Comparison of ENCODE assay signal across 18 cellular contexts in the genomic region with DNA sequence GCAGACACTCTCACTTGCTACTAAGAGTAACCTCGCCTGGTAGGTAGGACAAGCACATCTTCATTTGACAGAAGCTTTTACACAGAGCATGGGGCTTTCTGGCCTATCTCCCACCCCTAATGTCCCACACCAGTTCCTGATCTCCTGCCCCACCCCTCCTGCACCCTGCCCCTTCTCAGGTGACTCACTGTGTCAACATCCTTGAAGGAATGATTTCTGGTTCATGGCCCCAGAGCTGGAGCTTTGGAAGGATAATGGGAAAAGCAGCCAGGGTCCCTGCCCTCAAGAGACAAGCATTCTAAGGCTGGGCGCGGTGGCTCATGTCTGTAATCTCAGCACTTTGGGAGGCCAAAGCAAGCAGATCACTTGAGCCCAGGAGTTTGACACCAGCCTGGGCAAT. TPM values are rescaled to one million over a fixed set of nuclear protein-coding genes. Genes with fewer than 3 reads are reported as not detected.
DNase-seq lines count a peak whose midpoint lies in the region; ATAC-seq, FAIRE-seq and TF ChIP-seq lines count a peak whose summit lies in the region.
"Had no signal": no experiment of that assay in that cellular context is flagged by ENCODE, and none has a peak within 500 bp of the region (broad histone marks: within the 10 kb centered on the region; RNA-seq: fewer than 3 reads in every experiment).

No MANE protein-coding gene starts in this region.

- H2AFZ ChIP-seq in endothelial cell of umbilical vein (ENCODE audit: low read depth, low read length), result no peak overlapping the region

- dilution Hi-C loops in endothelial cell of umbilical vein (cut with MboI; ENCODE audit: extremely low pct_ligation_motif_present, low sequenced_read_pairs), result no loop called here

- H3K9me3 ChIP-seq in endothelial cell of umbilical vein (replicated peaks; ENCODE audit: control insufficient read depth, insufficient read depth, low read length) (no peaks in the 10 kb centered on the region), mucosa of descending colon (no peaks in the 10 kb centered on the region)
- H3K9me3 ChIP-seq: adrenal gland, BLaER1, thoracic aorta had no signal

- intact Hi-C loops in endothelial cell of umbilical vein (cut with micrococcal nuclease), result no loop called here
- intact Hi-C loops in mucosa of descending colon (cut with DNase I, micrococcal nuclease), result no loop called here
- intact Hi-C loops in activated CD4-positive, alpha-beta memory T cell treated with anti-CD3 and anti-CD28 coated beads for 36 hours (cut with micrococcal nuclease), result no loop called here

- H3K27ac Mint-ChIP-seq in activated CD4-positive, alpha-beta memory T cell treated with anti-CD3 and anti-CD28 coated beads for 36 hours, result no peak overlapping the region
- H3K27ac Mint-ChIP-seq in nephron progenitor cell, result no peak overlapping the region
- no peak overlapping the region for H3K27ac Mint-ChIP-seq in activated CD8-positive, alpha-beta memory T cell treated with anti-CD3 and anti-CD28 coated beads, Interleukin-2, amount 10 ng/mL, durations not matched to agents 7 days and 5 days

- no peak overlapping the region for H3K9ac ChIP-seq in endothelial cell of umbilical vein (replicated peaks; ENCODE audit: extremely low read depth, insufficient read depth, low read length)
- H3K9ac ChIP-seq: BLaER1 had no signal

- no peaks in the 10 kb centered on the region for H4K20me1 ChIP-seq in endothelial cell of umbilical vein (replicated peaks; ENCODE audit: control insufficient read depth, extremely low read depth, insufficient read depth, low read length)
- H4K20me1 ChIP-seq: BLaER1 had no signal

- H3K27ac ChIP-seq in endothelial cell of umbilical vein (ENCODE audit: insufficient read depth, low read depth, low read length), result no peak overlapping the region
- H3K27ac ChIP-seq: adrenal gland, BLaER1, thoracic aorta had no signal

- H3K4me1 Mint-ChIP-seq in activated CD4-positive, alpha-beta memory T cell treated with anti-CD3 and anti-CD28 coated beads for 36 hours (ENCODE audit: low read depth), result no peaks in the 10 kb centered on the region
- peaks cover 62% of the 10 kb centered on the region for H3K4me1 Mint-ChIP-seq in nephron progenitor cell
- H3K4me1 Mint-ChIP-seq in activated CD8-positive, alpha-beta memory T cell treated with anti-CD3 and anti-CD28 coated beads, Interleukin-2, amount 10 ng/mL, durations not matched to agents 7 days and 5 days, result no peaks in the 10 kb centered on the region
- H3K4me1 Mint-ChIP-seq in activated T-cell treated with anti-CD3 and anti-CD28 coated beads, Interleukin-2, amount 50 U/mL, for 4 hours (ENCODE audit: low read depth), result no peaks in the 10 kb centered on the region

- no peaks in the 10 kb centered on the region for H3K27me3 ChIP-seq in endothelial cell of umbilical vein (ENCODE audit: control insufficient read depth in 2 of 2, insufficient read depth in 2 of 2, low read length in 2 of 2)
- H3K27me3 ChIP-seq: adrenal gland, BLaER1 had no signal

- no peaks in the 10 kb centered on the region for H3K27me3 Mint-ChIP-seq in activated CD4-positive, alpha-beta memory T cell treated with anti-CD3 and anti-CD28 coated beads for 36 hours
- H3K27me3 Mint-ChIP-seq in nephron progenitor cell (ENCODE audit: low read depth, poor library complexity), result peaks cover 16% of the 10 kb centered on the region
- H3K27me3 Mint-ChIP-seq in activated CD8-positive, alpha-beta memory T cell treated with anti-CD3 and anti-CD28 coated beads, Interleukin-2, amount 10 ng/mL, durations not matched to agents 7 days and 5 days, result peaks cover 4% of the 10 kb centered on the region
- no peaks in the 10 kb centered on the region for H3K27me3 Mint-ChIP-seq in activated T-cell treated with anti-CD3 and anti-CD28 coated beads, Interleukin-2, amount 50 U/mL, for 4 hours (ENCODE audit: low read depth)

- TF ChIP-seq CTCF in endothelial cell of umbilical vein (IDR thresholded peaks at IDR 0.05; ENCODE audit: extremely low read depth in 1 of 2, insufficient read depth in 1 of 2, low read depth in 1 of 2, low read length in 2 of 2) (no peak), mucosa of descending colon (IDR thresholded peaks at IDR 0.05) (no peak), nephron progenitor cell (IDR thresholded peaks at IDR 0.05) (no peak)

- no peak overlapping the region for H3K4me3 Mint-ChIP-seq in activated CD4-positive, alpha-beta memory T cell treated with anti-CD3 and anti-CD28 coated beads for 36 hours
- no peak overlapping the region for H3K4me3 Mint-ChIP-seq in nephron progenitor cell
- no peak overlapping the region for H3K4me3 Mint-ChIP-seq in activated CD8-positive, alpha-beta memory T cell treated with anti-CD3 and anti-CD28 coated beads, Interleukin-2, amount 10 ng/mL, durations not matched to agents 7 days and 5 days
- H3K4me3 Mint-ChIP-seq in activated T-cell treated with anti-CD3 and anti-CD28 coated beads, Interleukin-2, amount 50 U/mL, for 4 hours, result no peak overlapping the region

- H3K9me3 Mint-ChIP-seq in activated CD4-positive, alpha-beta memory T cell treated with anti-CD3 and anti-CD28 coated beads for 36 hours, result no peaks in the 10 kb centered on the region
- H3K9me3 Mint-ChIP-seq in nephron progenitor cell, result no peaks in the 10 kb centered on the region
- no peaks in the 10 kb centered on the region for H3K9me3 Mint-ChIP-seq in activated CD8-positive, alpha-beta memory T cell treated with anti-CD3 and anti-CD28 coated beads, Interleukin-2, amount 10 ng/mL, durations not matched to agents 7 days and 5 days (ENCODE audit: low read depth)
- H3K9me3 Mint-ChIP-seq in activated T-cell treated with anti-CD3 and anti-CD28 coated beads, Interleukin-2, amount 50 U/mL, for 4 hours, result no peaks in the 10 kb centered on the region

- H3K36me3 ChIP-seq in endothelial cell of umbilical vein (ENCODE audit: control insufficient read depth in 2 of 2, extremely low read depth in 1 of 2, insufficient read depth in 2 of 2, low read length in 2 of 2) (no peaks in the 10 kb centered on the region), mucosa of descending colon (ENCODE audit: low read depth) (no peaks in the 10 kb centered on the region)
- H3K36me3 ChIP-seq: adrenal gland, BLaER1, thoracic aorta had no signal

- no TSS peak for BruUV-seq in endothelial cell of umbilical vein (replicated peaks; lab: Mats Ljungman, UMichigan)

- FAIRE-seq in endothelial cell of umbilical vein (lab: Jason Lieb, UNC), result peak; percentile 59
- FAIRE-seq: endometrium, islet of Langerhans had no signal

- CTCF ChIA-PET in endothelial cell of umbilical vein (lab: Charles Lee), result interaction anchor here (0.8 to 1.3 kb wide), 3 partner anchors 21 to 118 kb away, joined by 3 read pairs; no protein-coding TSS in a partner anchor
- CTCF ChIA-PET in activated CD4-positive, alpha-beta memory T cell treated with anti-CD3 and anti-CD28 coated beads for 36 hours (lab: Charles Lee), result no interaction called here
- CTCF ChIA-PET in activated CD8-positive, alpha-beta memory T cell treated with anti-CD3 and anti-CD28 coated beads, Interleukin-2, amount 10 ng/mL, durations not matched to agents 7 days and 5 days (lab: Charles Lee), result no interaction called here

- TF ChIP-seq POLR2A in endothelial cell of umbilical vein (IDR thresholded peaks at IDR 0.05; ENCODE audit: low read depth, low read length), result no peak

- POLR2A ChIA-PET in endothelial cell of umbilical vein (lab: Charles Lee), result no interaction called here
- POLR2A ChIA-PET in activated CD4-positive, alpha-beta memory T cell treated with anti-CD3 and anti-CD28 coated beads for 36 hours (lab: Charles Lee), result no interaction called here

- H3K36me3 Mint-ChIP-seq in activated CD4-positive, alpha-beta memory T cell treated with anti-CD3 and anti-CD28 coated beads for 36 hours, result no peaks in the 10 kb centered on the region
- no peaks in the 10 kb centered on the region for H3K36me3 Mint-ChIP-seq in nephron progenitor cell (ENCODE audit: low read depth)
- H3K36me3 Mint-ChIP-seq in activated CD8-positive, alpha-beta memory T cell treated with anti-CD3 and anti-CD28 coated beads, Interleukin-2, amount 10 ng/mL, durations not matched to agents 7 days and 5 days, result no peaks in the 10 kb centered on the region
- H3K36me3 Mint-ChIP-seq in activated T-cell treated with anti-CD3 and anti-CD28 coated beads, Interleukin-2, amount 50 U/mL, for 4 hours (ENCODE audit: insufficient read depth), result no peaks in the 10 kb centered on the region

- H3K4me1 ChIP-seq in endothelial cell of umbilical vein (ENCODE audit: control insufficient read depth, extremely low read depth, insufficient read depth, low read length), result peaks cover 5% of the 10 kb centered on the region
- H3K4me1 ChIP-seq in mucosa of descending colon (ENCODE audit: low read depth), result no peaks in the 10 kb centered on the region
- H3K4me1 ChIP-seq: BLaER1 had no signal

- ATAC-seq in mucosa of descending colon, result peak; percentile 87
- ATAC-seq in activated CD8-positive, alpha-beta memory T cell treated with anti-CD3 and anti-CD28 coated beads, Interleukin-2, amount 10 ng/mL, durations not matched to agents 7 days and 5 days, result no peak
- ATAC-seq in activated T-cell treated with anti-CD3 and anti-CD28 coated beads, Interleukin-2, amount 50 U/mL, for 4 hours, result no peak

- no peaks in the 10 kb centered on the region for H3K9me1 ChIP-seq in endothelial cell of umbilical vein (replicated peaks; ENCODE audit: control insufficient read depth, extremely low read depth, insufficient read depth, low read length)

- no peak overlapping the region for H3K4me2 ChIP-seq in endothelial cell of umbilical vein (ENCODE audit: insufficient read depth, low read length)
- H3K4me2 ChIP-seq: BLaER1 had no signal

- H3K79me2 ChIP-seq in endothelial cell of umbilical vein (ENCODE audit: control insufficient read depth, insufficient read depth, low read length), result no peaks in the 10 kb centered on the region

- H3K4me3 ChIP-seq in endothelial cell of umbilical vein (replicated peaks in 1 of 3; ENCODE audit: insufficient read depth in 1 of 3, low read depth in 1 of 3, low read length in 3 of 3), result no peak overlapping the region
- no peak overlapping the region for H3K4me3 ChIP-seq in mucosa of descending colon
- H3K4me3 ChIP-seq: adrenal gland, BLaER1, thoracic aorta had no signal

- peak; percentile 41 for DNase-seq in EL
- peak; percentile 61 for DNase-seq in M059J (ENCODE audit: low read depth)
- DNase-seq in endothelial cell of umbilical vein (ENCODE audit: low read depth, low spot score), result peak; percentile 24
- peak in 2 of 3 donors; percentile 62 to 65 for DNase-seq in mucosa of descending colon
- DNase-seq in activated CD4-positive, alpha-beta memory T cell treated with anti-CD3 and anti-CD28 coated beads for 36 hours, result no peak
- no peak for DNase-seq in nephron progenitor cell
- no peak for DNase-seq in activated CD8-positive, alpha-beta memory T cell treated with anti-CD3 and anti-CD28 coated beads, Interleukin-2, amount 10 ng/mL, durations not matched to agents 7 days and 5 days
- DNase-seq in activated T-cell treated with anti-CD3 and anti-CD28 coated beads, Interleukin-2, amount 50 U/mL, for 4 hours, result no peak
- DNase-seq: activated CD4-positive, alpha-beta T cell treated with anti-CD3 and anti-CD28 coated beads, Interleukin-2, amount 50 U/mL, for 48 hours; adrenal gland; DMS79; KBM-7; nucleus accumbens; stimulated activated CD4-positive, alpha-beta T cell treated with anti-CD3 and anti-CD28 coated beads, Interleukin-4, amount 100 ng/mL, for 24 hours had no signal

RNA-seq across cellular contexts. Expression of a gene that starts 47.2 kb away (rescaled TPM):
- 8.1 and 13.2 TPM in 2 replicates for total RNA-seq in M059J (2014; rRNA removed; shearing (Covaris generic))
- total RNA-seq in endothelial cell of umbilical vein (36.7 and 37.4 TPM in 2 replicates), mucosa of descending colon (10 to 100 TPM; 20.3 to 29.1 (median 27.8) TPM)
- polyA plus RNA-seq in endothelial cell of umbilical vein, result 22.3 and 38.3 TPM in 2 replicates
- 9.2 and 14.6 TPM in 2 replicates for polyA plus RNA-seq in endothelial cell of umbilical vein (2011; cell fraction: cytosol; rRNA removed)
- polyA plus RNA-seq in endothelial cell of umbilical vein (2011; cell fraction: nucleus; rRNA removed), result 17.3 and 19.5 TPM in 2 replicates
- polyA plus RNA-seq in endothelial cell of umbilical vein (2012), result 16.7 and 27.1 TPM in 2 replicates
- 7.3 and 9.2 TPM in 2 replicates for polyA minus RNA-seq in endothelial cell of umbilical vein
- 91.4 TPM for polyA minus RNA-seq in endothelial cell of umbilical vein (2011; cell fraction: cytosol; rRNA and poly(A)+ RNA removed)
- 3.5 and 6.1 TPM in 2 replicates for polyA minus RNA-seq in endothelial cell of umbilical vein (2011; cell fraction: nucleus; rRNA and poly(A)+ RNA removed)
- 10 to 100 TPM; 24.6 to 29.8 TPM for total RNA-seq in activated CD4-positive, alpha-beta memory T cell treated with anti-CD3 and anti-CD28 coated beads for 36 hours
- total RNA-seq in activated CD8-positive, alpha-beta memory T cell treated with anti-CD3 and anti-CD28 coated beads, Interleukin-2, amount 10 ng/mL, durations not matched to agents 7 days and 5 days, result 10 to 100 TPM; 29.0 to 29.8 TPM
- 10 to 100 TPM; 26.7 to 39.9 (median 28.8) TPM for total RNA-seq in activated T-cell treated with anti-CD3 and anti-CD28 coated beads, Interleukin-2, amount 50 U/mL, for 4 hours

RNA-seq across cellular contexts. Expression of a gene that starts 54.1 kb away (rescaled TPM):
- 19.2 and 37.1 TPM in 2 replicates for total RNA-seq in M059J (2014; rRNA removed; shearing (Covaris generic))
- total RNA-seq in endothelial cell of umbilical vein (15.6 and 17.5 TPM in 2 replicates), mucosa of descending colon (10 to 100 TPM; 20.0 to 43.8 (median 43.3) TPM)
- polyA plus RNA-seq in endothelial cell of umbilical vein, result 5.5 and 5.8 TPM in 2 replicates
- 3.9 and 4.1 TPM in 2 replicates for polyA plus RNA-seq in endothelial cell of umbilical vein (2011; cell fraction: cytosol; rRNA removed)
- 10.9 and 13.8 TPM in 2 replicates for polyA plus RNA-seq in endothelial cell of umbilical vein (2011; cell fraction: nucleus; rRNA removed)
- 5.4 and 10.6 TPM in 2 replicates for polyA plus RNA-seq in endothelial cell of umbilical vein (2012)
- 4.7 and 5.9 TPM in 2 replicates for polyA minus RNA-seq in endothelial cell of umbilical vein
- 50.3 TPM for polyA minus RNA-seq in endothelial cell of umbilical vein (2011; cell fraction: cytosol; rRNA and poly(A)+ RNA removed)
- polyA minus RNA-seq in endothelial cell of umbilical vein (2011; cell fraction: nucleus; rRNA and poly(A)+ RNA removed), result 5.0 and 5.5 TPM in 2 replicates
- 10 to 100 TPM; 13.1 to 15.3 TPM for total RNA-seq in activated CD4-positive, alpha-beta memory T cell treated with anti-CD3 and anti-CD28 coated beads for 36 hours
- 10 to 100 TPM; 10.1 to 11.3 TPM for total RNA-seq in activated CD8-positive, alpha-beta memory T cell treated with anti-CD3 and anti-CD28 coated beads, Interleukin-2, amount 10 ng/mL, durations not matched to agents 7 days and 5 days
- total RNA-seq in activated T-cell treated with anti-CD3 and anti-CD28 coated beads, Interleukin-2, amount 50 U/mL, for 4 hours, result 10 to 100 TPM; 17.5 to 20.0 (median 18.4) TPM

Comparison
In these comparisons a context has a peak if more than half of its experiments do, and no peak if none do; other contexts are left out.
1. DNase-seq: peak in EL (single experiment), M059J (single experiment), endothelial cell of umbilical vein (single experiment) and mucosa of descending colon (2 of 3); none in activated CD4-positive, alpha-beta memory T cell treated with anti-CD3 and anti-CD28 coated beads for 36 hours (single experiment), nephron progenitor cell (single experiment), activated CD8-positive, alpha-beta memory T cell treated with anti-CD3 and anti-CD28 coated beads, Interleukin-2, amount 10 ng/mL, durations not matched to agents 7 days and 5 days (single experiment) and activated T-cell treated with anti-CD3 and anti-CD28 coated beads, Interleukin-2, amount 50 U/mL, for 4 hours (single experiment).